ENCODE assay signal across 1 cellular context in the genomic region with DNA sequence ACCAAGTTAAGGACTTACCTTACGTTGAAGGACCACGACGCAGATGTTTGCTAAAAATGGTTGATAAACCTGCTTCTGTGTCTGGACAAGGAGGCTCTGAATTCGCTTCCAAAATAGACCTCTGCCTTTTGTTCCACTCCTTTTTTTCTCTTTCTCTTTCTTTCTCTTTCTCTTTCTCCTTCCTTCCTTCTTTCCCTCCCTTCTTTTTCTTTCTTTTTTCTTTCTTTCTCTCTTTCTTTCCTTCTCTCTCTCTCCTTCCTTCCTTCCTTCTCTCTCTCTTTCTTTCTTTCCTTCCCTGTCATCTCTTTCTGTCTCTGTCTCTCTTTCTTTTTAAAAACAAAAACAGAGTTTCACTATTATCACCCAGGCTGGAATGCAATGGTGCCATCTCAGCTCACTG.
TF ChIP-seq lines count a peak whose summit lies in the region.

No MANE protein-coding gene starts in this region.

TF ChIP-seq in GM23338, 12 proteins besides CTCF, POLR2A, EP300 and RAD21 (continued from another document):
- TF ChIP-seq ZNF462 (CRISPR knock-in tag; IDR thresholded peaks at IDR 0.05) = no peak
- TF ChIP-seq, protein P1, sequence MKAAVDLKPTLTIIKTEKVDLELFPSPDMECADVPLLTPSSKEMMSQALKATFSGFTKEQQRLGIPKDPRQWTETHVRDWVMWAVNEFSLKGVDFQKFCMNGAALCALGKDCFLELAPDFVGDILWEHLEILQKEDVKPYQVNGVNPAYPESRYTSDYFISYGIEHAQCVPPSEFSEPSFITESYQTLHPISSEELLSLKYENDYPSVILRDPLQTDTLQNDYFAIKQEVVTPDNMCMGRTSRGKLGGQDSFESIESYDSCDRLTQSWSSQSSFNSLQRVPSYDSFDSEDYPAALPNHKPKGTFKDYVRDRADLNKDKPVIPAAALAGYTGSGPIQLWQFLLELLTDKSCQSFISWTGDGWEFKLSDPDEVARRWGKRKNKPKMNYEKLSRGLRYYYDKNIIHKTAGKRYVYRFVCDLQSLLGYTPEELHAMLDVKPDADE (IDR thresholded peaks at IDR 0.05) = no peak
- TF ChIP-seq CREB1 (CRISPR knock-in tag; IDR thresholded peaks at IDR 0.05; ENCODE audit: low read depth) = no peak
- no peak for TF ChIP-seq ZNF114 (CRISPR knock-in tag; IDR thresholded peaks at IDR 0.05)
- no peak for TF ChIP-seq NANOG (IDR thresholded peaks at IDR 0.05; ENCODE audit: borderline replicate concordance)
- TF ChIP-seq STAT1 (IDR thresholded peaks at IDR 0.05; ENCODE audit: unreplicated experiment) = no peak
- TF ChIP-seq, protein P2, sequence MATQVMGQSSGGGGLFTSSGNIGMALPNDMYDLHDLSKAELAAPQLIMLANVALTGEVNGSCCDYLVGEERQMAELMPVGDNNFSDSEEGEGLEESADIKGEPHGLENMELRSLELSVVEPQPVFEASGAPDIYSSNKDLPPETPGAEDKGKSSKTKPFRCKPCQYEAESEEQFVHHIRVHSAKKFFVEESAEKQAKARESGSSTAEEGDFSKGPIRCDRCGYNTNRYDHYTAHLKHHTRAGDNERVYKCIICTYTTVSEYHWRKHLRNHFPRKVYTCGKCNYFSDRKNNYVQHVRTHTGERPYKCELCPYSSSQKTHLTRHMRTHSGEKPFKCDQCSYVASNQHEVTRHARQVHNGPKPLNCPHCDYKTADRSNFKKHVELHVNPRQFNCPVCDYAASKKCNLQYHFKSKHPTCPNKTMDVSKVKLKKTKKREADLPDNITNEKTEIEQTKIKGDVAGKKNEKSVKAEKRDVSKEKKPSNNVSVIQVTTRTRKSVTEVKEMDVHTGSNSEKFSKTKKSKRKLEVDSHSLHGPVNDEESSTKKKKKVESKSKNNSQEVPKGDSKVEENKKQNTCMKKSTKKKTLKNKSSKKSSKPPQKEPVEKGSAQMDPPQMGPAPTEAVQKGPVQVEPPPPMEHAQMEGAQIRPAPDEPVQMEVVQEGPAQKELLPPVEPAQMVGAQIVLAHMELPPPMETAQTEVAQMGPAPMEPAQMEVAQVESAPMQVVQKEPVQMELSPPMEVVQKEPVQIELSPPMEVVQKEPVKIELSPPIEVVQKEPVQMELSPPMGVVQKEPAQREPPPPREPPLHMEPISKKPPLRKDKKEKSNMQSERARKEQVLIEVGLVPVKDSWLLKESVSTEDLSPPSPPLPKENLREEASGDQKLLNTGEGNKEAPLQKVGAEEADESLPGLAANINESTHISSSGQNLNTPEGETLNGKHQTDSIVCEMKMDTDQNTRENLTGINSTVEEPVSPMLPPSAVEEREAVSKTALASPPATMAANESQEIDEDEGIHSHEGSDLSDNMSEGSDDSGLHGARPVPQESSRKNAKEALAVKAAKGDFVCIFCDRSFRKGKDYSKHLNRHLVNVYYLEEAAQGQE (IDR thresholded peaks at IDR 0.05; ENCODE audit: unreplicated experiment) = no peak
